Comparison of ENCODE assay signal across 1 cellular context in genomic region chr1:222251813-222252212, GRCh38.
TF ChIP-seq lines count a peak whose summit lies in the region.

No MANE protein-coding gene starts in this region.

TF ChIP-seq in neural cell, 6 proteins besides CTCF, POLR2A, EP300 and RAD21:
- TF ChIP-seq TAF1 (IDR thresholded peaks at IDR 0.05; ENCODE audit: low read depth) = no peak
- TF ChIP-seq, protein P1, sequence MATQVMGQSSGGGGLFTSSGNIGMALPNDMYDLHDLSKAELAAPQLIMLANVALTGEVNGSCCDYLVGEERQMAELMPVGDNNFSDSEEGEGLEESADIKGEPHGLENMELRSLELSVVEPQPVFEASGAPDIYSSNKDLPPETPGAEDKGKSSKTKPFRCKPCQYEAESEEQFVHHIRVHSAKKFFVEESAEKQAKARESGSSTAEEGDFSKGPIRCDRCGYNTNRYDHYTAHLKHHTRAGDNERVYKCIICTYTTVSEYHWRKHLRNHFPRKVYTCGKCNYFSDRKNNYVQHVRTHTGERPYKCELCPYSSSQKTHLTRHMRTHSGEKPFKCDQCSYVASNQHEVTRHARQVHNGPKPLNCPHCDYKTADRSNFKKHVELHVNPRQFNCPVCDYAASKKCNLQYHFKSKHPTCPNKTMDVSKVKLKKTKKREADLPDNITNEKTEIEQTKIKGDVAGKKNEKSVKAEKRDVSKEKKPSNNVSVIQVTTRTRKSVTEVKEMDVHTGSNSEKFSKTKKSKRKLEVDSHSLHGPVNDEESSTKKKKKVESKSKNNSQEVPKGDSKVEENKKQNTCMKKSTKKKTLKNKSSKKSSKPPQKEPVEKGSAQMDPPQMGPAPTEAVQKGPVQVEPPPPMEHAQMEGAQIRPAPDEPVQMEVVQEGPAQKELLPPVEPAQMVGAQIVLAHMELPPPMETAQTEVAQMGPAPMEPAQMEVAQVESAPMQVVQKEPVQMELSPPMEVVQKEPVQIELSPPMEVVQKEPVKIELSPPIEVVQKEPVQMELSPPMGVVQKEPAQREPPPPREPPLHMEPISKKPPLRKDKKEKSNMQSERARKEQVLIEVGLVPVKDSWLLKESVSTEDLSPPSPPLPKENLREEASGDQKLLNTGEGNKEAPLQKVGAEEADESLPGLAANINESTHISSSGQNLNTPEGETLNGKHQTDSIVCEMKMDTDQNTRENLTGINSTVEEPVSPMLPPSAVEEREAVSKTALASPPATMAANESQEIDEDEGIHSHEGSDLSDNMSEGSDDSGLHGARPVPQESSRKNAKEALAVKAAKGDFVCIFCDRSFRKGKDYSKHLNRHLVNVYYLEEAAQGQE (IDR thresholded peaks at IDR 0.05; ENCODE audit: borderline replicate concordance) = no peak
- no peak for TF ChIP-seq EZH2 (IDR thresholded peaks at IDR 0.05; ENCODE audit: borderline replicate concordance, insufficient read depth, low read length, poor library complexity, severe bottlenecking)
